In genomic region chrX:48466696-48467095, GRCh38 we compare ENCODE assay signal across 11 cellular contexts. TPM values are rescaled to one million over a fixed set of nuclear protein-coding genes. Genes with fewer than 3 reads are reported as not detected.
A peak's percentile ranks its signal among the peaks of the same experiment; 100 is the strongest.
DNase-seq lines count a peak whose midpoint lies in the region; ATAC-seq and TF ChIP-seq lines count a peak whose summit lies in the region.
"Had no signal": no experiment of that assay in that cellular context is flagged by ENCODE, and none has a peak within 500 bp of the region (broad histone marks: within the 10 kb centered on the region; RNA-seq: fewer than 3 reads in every experiment).

No MANE protein-coding gene starts in this region.

- H2AFZ ChIP-seq in Loucy (ENCODE audit: low read length) = no peak overlapping the region

- peaks cover 7 to 44% (median 27%) of the 10 kb centered on the region in 10 experiments; a peak in 18 of 20 replicates for H3K4me1 ChIP-seq in BLaER1 treated with 17β-estradiol and CSF1 and Interleukin-3, amounts not matched to agents 10 nM and 100 nM
- peaks cover 9% of the 10 kb centered on the region for H3K4me1 ChIP-seq in Loucy (ENCODE audit: insufficient read depth, low read length, poor library complexity, severe bottlenecking)

- H3K9me3 ChIP-seq in BLaER1 treated with 17β-estradiol and CSF1 and Interleukin-3, amounts not matched to agents 10 nM and 100 nM (replicated peaks in 1 of 11) = no peaks in the 10 kb centered on the region
- H3K9me3 ChIP-seq in Loucy (ENCODE audit: insufficient read depth, low read depth, low read length) = no peaks in the 10 kb centered on the region

- peaks cover 30% of the 10 kb centered on the region for H3K4me1 Mint-ChIP-seq in activated naive CD8-positive, alpha-beta T cell (ENCODE audit: low read depth)
- peaks cover 40 to 42% of the 10 kb centered on the region in 2 donors for H3K4me1 Mint-ChIP-seq in natural killer cell treated with Interleukin-12 subunit alpha and Interleukin-12 subunit beta and Interleukin-15 and Interleukin-18, amount 100 ng/mL, for 72 hours (ENCODE audit: low read depth in 2 of 2)

- H3K27ac ChIP-seq in BLaER1 treated with 17β-estradiol and CSF1 and Interleukin-3, amounts not matched to agents 10 nM and 100 nM = no peak overlapping the region
- H3K27ac ChIP-seq: coronary artery had no signal

- peak; percentile 3 to 38 for ATAC-seq in natural killer cell treated with Interleukin-12 subunit alpha and Interleukin-12 subunit beta and Interleukin-15 and Interleukin-18, amount 100 ng/mL, for 72 hours
- no peak for ATAC-seq in GM21576 (IDR thresholded peaks at IDR 0.05; ENCODE audit: unreplicated experiment)

- H3K9ac ChIP-seq in BLaER1 treated with 17β-estradiol and CSF1 and Interleukin-3, amounts not matched to agents 10 nM and 100 nM = 0 out of 22 replicates have a peak overlapping the region, but pooled peaks of 1 of the 11 experiments have one; percentile 84
- H3K9ac ChIP-seq in Loucy (ENCODE audit: low read depth, low read length, poor library complexity, severe bottlenecking) = no peak overlapping the region

- peaks cover 26 to 77% (median 59%) of the 10 kb centered on the region in 11 experiments; a peak in 21 of 22 replicates for H3K27me3 ChIP-seq in BLaER1 treated with 17β-estradiol and CSF1 and Interleukin-3, amounts not matched to agents 10 nM and 100 nM
- no peaks in the 10 kb centered on the region for H3K27me3 ChIP-seq in Loucy (ENCODE audit: insufficient read depth, low read length, poor library complexity, severe bottlenecking)

- no peaks in the 10 kb centered on the region for H3K9me2 ChIP-seq in Loucy (replicated peaks; ENCODE audit: low read depth, low read length)

- H4K20me1 ChIP-seq in BLaER1 treated with 17β-estradiol and CSF1 and Interleukin-3, amounts not matched to agents 10 nM and 100 nM = peaks cover 0 to 17% (median 0%) of the 10 kb centered on the region in 11 experiments; a peak in 5 of 22 replicates
- no peaks in the 10 kb centered on the region for H4K20me1 ChIP-seq in Loucy (ENCODE audit: insufficient read depth, low read length, poor library complexity, severe bottlenecking)

- H3K79me2 ChIP-seq in Loucy (ENCODE audit: insufficient read depth, low read length) = no peaks in the 10 kb centered on the region; the same call in none of the 2 replicates

- H3K4me3 ChIP-seq in BLaER1 treated with 17β-estradiol and CSF1 and Interleukin-3, amounts not matched to agents 10 nM and 100 nM = peak overlapping the region in 7 of 10 experiments; percentile 69 to 78 (median 74); a peak in 10 of 20 replicates
- no peak overlapping the region for H3K4me3 ChIP-seq in Loucy (ENCODE audit: low read length, poor library complexity, severe bottlenecking)

- peaks cover 0 to 23% (median 10%) of the 10 kb centered on the region in 11 experiments; a peak in 11 of 22 replicates for H3K36me3 ChIP-seq in BLaER1 treated with 17β-estradiol and CSF1 and Interleukin-3, amounts not matched to agents 10 nM and 100 nM
- no peaks in the 10 kb centered on the region; the same call in 1 of the 2 replicates for H3K36me3 ChIP-seq in Loucy (ENCODE audit: insufficient read depth, low read length)

- peak overlapping the region; percentile 97 for H3K4me3 Mint-ChIP-seq in activated naive CD8-positive, alpha-beta T cell
- peak overlapping the region; percentile 98 for H3K4me3 Mint-ChIP-seq in natural killer cell treated with Interleukin-12 subunit alpha and Interleukin-12 subunit beta and Interleukin-15 and Interleukin-18, amount 100 ng/mL, for 72 hours

- peak; percentile 36; the same call in 1 of the 2 replicates for TF ChIP-seq CTCF in Loucy (conservative IDR thresholded peaks at IDR 0.05; ENCODE audit: low read length)

- H3K36me3 Mint-ChIP-seq in activated naive CD8-positive, alpha-beta T cell = peaks cover 5% of the 10 kb centered on the region
- peaks cover 8% of the 10 kb centered on the region for H3K36me3 Mint-ChIP-seq in natural killer cell treated with Interleukin-12 subunit alpha and Interleukin-12 subunit beta and Interleukin-15 and Interleukin-18, amount 100 ng/mL, for 72 hours

- no peak for DNase-seq in natural killer cell treated with Interleukin-12 subunit alpha and Interleukin-12 subunit beta and Interleukin-15 and Interleukin-18, amount 100 ng/mL, for 72 hours (ENCODE audit: low spot score)
- DNase-seq in glomerular visceral epithelial cell (ENCODE audit: extremely low spot score) (no peak), EL (no peak), NCI-H226 (no peak)
- DNase-seq: left cardiac atrium had no signal

- peak overlapping the region in 9 of 11 experiments; percentile 76 to 84 (median 83); a peak in 17 of 22 replicates for H3K4me2 ChIP-seq in BLaER1 treated with 17β-estradiol and CSF1 and Interleukin-3, amounts not matched to agents 10 nM and 100 nM
- no peak overlapping the region for H3K4me2 ChIP-seq in Loucy (ENCODE audit: low read depth, low read length, poor library complexity, severe bottlenecking)

- no peaks in the 10 kb centered on the region for H3F3A ChIP-seq in Loucy (ENCODE audit: low read depth)

- no peaks in the 10 kb centered on the region for H3K27me3 Mint-ChIP-seq in activated naive CD8-positive, alpha-beta T cell
- peaks cover 0 to 6% of the 10 kb centered on the region in 2 donors for H3K27me3 Mint-ChIP-seq in natural killer cell treated with Interleukin-12 subunit alpha and Interleukin-12 subunit beta and Interleukin-15 and Interleukin-18, amount 100 ng/mL, for 72 hours

- no peaks in the 10 kb centered on the region for H3K9me3 Mint-ChIP-seq in activated naive CD8-positive, alpha-beta T cell (ENCODE audit: low read depth)
- no peaks in the 10 kb centered on the region for H3K9me3 Mint-ChIP-seq in natural killer cell treated with Interleukin-12 subunit alpha and Interleukin-12 subunit beta and Interleukin-15 and Interleukin-18, amount 100 ng/mL, for 72 hours

- no peak overlapping the region for H3K27ac Mint-ChIP-seq in activated naive CD8-positive, alpha-beta T cell
- H3K27ac Mint-ChIP-seq in natural killer cell treated with Interleukin-12 subunit alpha and Interleukin-12 subunit beta and Interleukin-15 and Interleukin-18, amount 100 ng/mL, for 72 hours = no peak overlapping the region

RNA-seq across cellular contexts. Expression of gene SLC38A5, which starts 3.4 kb away (rescaled TPM):
- total RNA-seq in natural killer cell treated with Interleukin-12 subunit alpha and Interleukin-12 subunit beta and Interleukin-15 and Interleukin-18, amount 100 ng/mL, for 72 hours = 100 to 1,000 TPM in 1 of 2 donors, 10 to 100 TPM in 1; 70.7 to 156 TPM

RNA-seq across cellular contexts. Expression of gene FTSJ1, which starts 9.3 kb away (rescaled TPM):
- 100 to 1,000 TPM in 1 of 2 donors, 10 to 100 TPM in 1; 83.8 to 120 TPM for total RNA-seq in natural killer cell treated with Interleukin-12 subunit alpha and Interleukin-12 subunit beta and Interleukin-15 and Interleukin-18, amount 100 ng/mL, for 72 hours

RNA-seq across cellular contexts. Expression of gene PORCN, which starts 42.1 kb away (rescaled TPM):
- 10 to 100 TPM; 25.9 to 31.0 TPM for total RNA-seq in natural killer cell treated with Interleukin-12 subunit alpha and Interleukin-12 subunit beta and Interleukin-15 and Interleukin-18, amount 100 ng/mL, for 72 hours

RNA-seq across cellular contexts. Expression of gene EBP, which starts 54.9 kb away (rescaled TPM):
- total RNA-seq in natural killer cell treated with Interleukin-12 subunit alpha and Interleukin-12 subunit beta and Interleukin-15 and Interleukin-18, amount 100 ng/mL, for 72 hours = 100 to 1,000 TPM; 380 to 399 TPM

RNA-seq across cellular contexts. Expression of gene SSX4B, which starts 54.9 kb away (rescaled TPM):
- not detected for total RNA-seq in natural killer cell treated with Interleukin-12 subunit alpha and Interleukin-12 subunit beta and Interleukin-15 and Interleukin-18, amount 100 ng/mL, for 72 hours
- total RNA-seq: left cardiac atrium; T-helper 2 cell treated with Interferon-gamma antibody and Interleukin-4, amounts not matched to agents 100 ng/mL and 5 ng/mL, for 36 hours had no signal
